ENCODE assay signal across 1 cellular context in the genomic region with DNA sequence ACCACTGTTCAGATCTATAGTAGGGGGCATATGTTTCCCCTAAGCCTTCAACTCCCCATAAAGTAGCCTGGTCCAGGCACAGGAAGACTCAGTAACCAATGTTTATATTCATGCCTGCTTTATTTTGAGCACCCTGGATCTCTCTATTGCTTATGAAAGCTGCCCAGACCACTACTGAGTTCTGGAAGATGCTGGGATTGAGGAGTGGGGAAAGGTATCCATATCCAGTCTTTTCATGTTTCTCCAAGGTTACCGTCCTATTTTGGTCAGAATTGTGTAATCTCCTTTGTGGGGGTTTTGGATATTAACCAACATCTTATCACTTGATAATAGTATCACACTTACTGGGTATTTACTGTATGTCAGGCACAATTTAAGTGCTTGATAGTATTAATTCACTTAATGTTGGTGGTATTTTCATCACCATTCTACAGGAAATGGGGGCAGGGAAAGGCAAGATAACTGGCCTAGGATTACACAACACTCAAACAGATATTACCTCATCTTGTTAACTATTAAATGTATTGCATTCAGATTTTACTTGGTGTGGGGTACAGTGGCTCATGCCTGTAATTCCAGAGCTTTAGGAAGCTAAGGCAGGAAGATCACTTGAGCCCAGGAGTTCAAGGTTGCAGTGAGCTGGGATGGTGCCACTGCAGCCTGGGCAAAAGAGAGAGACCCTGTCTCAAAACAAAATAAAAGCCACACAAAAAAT.
TF ChIP-seq lines count a peak whose summit lies in the region.

No MANE protein-coding gene starts in this region.

TF ChIP-seq in A549, 52 proteins besides CTCF, POLR2A, EP300 and RAD21 (continued from another document):
- TF ChIP-seq E2F6 (IDR thresholded peaks at IDR 0.05; ENCODE audit: borderline replicate concordance, low read depth) (no peak), HMGXB4 (CRISPR knock-in tag; IDR thresholded peaks at IDR 0.05; ENCODE audit: borderline replicate concordance) (no peak), JUN (IDR thresholded peaks at IDR 0.05) (peak; percentile 99 to 100), KDM1A (IDR thresholded peaks at IDR 0.05; ENCODE audit: low read depth) (no peak), HES2 (IDR thresholded peaks at IDR 0.05) (peak; percentile 99), GATA3 (IDR thresholded peaks at IDR 0.05; ENCODE audit: borderline replicate concordance) (peak; percentile 98), SMC3 (IDR thresholded peaks at IDR 0.05) (peak; percentile 58), NFE2L2 (conservative IDR thresholded peaks at IDR 0.05; ENCODE audit: low read length) (no peak), BHLHE40 (IDR thresholded peaks at IDR 0.05; ENCODE audit: low read depth, low read length) (no peak), ZSCAN20 (CRISPR knock-in tag; IDR thresholded peaks at IDR 0.05) (no peak), RFX5 (IDR thresholded peaks at IDR 0.05) (no peak), CHD4 (IDR thresholded peaks at IDR 0.05; ENCODE audit: borderline replicate concordance) (no peak), CBX2 (IDR thresholded peaks at IDR 0.05; ENCODE audit: borderline replicate concordance, low read depth) (no peak), CHD2 (IDR thresholded peaks at IDR 0.05; ENCODE audit: low read length, partially characterized antibody) (no peak), FOXS1 (CRISPR knock-in tag; IDR thresholded peaks at IDR 0.05) (peak; percentile 45; the same call in 1 of the 2 replicates), KDM5A (IDR thresholded peaks at IDR 0.05) (no peak), USF2 (IDR thresholded peaks at IDR 0.05) (no peak), RCOR1 (IDR thresholded peaks at IDR 0.05; ENCODE audit: low read depth, low read length) (no peak), CEBPB (IDR thresholded peaks at IDR 0.05) (peak; percentile 100)
- TF ChIP-seq, protein P1, sequence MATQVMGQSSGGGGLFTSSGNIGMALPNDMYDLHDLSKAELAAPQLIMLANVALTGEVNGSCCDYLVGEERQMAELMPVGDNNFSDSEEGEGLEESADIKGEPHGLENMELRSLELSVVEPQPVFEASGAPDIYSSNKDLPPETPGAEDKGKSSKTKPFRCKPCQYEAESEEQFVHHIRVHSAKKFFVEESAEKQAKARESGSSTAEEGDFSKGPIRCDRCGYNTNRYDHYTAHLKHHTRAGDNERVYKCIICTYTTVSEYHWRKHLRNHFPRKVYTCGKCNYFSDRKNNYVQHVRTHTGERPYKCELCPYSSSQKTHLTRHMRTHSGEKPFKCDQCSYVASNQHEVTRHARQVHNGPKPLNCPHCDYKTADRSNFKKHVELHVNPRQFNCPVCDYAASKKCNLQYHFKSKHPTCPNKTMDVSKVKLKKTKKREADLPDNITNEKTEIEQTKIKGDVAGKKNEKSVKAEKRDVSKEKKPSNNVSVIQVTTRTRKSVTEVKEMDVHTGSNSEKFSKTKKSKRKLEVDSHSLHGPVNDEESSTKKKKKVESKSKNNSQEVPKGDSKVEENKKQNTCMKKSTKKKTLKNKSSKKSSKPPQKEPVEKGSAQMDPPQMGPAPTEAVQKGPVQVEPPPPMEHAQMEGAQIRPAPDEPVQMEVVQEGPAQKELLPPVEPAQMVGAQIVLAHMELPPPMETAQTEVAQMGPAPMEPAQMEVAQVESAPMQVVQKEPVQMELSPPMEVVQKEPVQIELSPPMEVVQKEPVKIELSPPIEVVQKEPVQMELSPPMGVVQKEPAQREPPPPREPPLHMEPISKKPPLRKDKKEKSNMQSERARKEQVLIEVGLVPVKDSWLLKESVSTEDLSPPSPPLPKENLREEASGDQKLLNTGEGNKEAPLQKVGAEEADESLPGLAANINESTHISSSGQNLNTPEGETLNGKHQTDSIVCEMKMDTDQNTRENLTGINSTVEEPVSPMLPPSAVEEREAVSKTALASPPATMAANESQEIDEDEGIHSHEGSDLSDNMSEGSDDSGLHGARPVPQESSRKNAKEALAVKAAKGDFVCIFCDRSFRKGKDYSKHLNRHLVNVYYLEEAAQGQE (IDR thresholded peaks at IDR 0.05) = no peak
- TF ChIP-seq, protein P2, sequence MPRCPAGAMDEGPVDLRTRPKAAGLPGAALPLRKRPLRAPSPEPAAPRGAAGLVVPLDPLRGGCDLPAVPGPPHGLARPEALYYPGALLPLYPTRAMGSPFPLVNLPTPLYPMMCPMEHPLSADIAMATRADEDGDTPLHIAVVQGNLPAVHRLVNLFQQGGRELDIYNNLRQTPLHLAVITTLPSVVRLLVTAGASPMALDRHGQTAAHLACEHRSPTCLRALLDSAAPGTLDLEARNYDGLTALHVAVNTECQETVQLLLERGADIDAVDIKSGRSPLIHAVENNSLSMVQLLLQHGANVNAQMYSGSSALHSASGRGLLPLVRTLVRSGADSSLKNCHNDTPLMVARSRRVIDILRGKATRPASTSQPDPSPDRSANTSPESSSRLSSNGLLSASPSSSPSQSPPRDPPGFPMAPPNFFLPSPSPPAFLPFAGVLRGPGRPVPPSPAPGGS (IDR thresholded peaks at IDR 0.05) = peak; percentile 99
